Comparison of ENCODE assay signal across 15 cellular contexts in genomic region chr16:89953671-89954406, GRCh38. TPM values are rescaled to one million over a fixed set of nuclear protein-coding genes. Genes with fewer than 3 reads are reported as not detected.
DNase-seq lines count a peak whose midpoint lies in the region; ATAC-seq and TF ChIP-seq lines count a peak whose summit lies in the region.
"Had no signal": no experiment of that assay in that cellular context is flagged by ENCODE, and none has a peak within 500 bp of the region (broad histone marks: within the 10 kb centered on the region; RNA-seq: fewer than 3 reads in every experiment).

No MANE protein-coding gene starts in this region.

- H3K4me1 ChIP-seq in Peyer's patch (peaks cover 0 to 33% (median 7%) of the 10 kb centered on the region in 4 donors), hepatocyte (ENCODE audit: insufficient read depth) (peaks cover 4% of the 10 kb centered on the region)

- TF ChIP-seq POLR2A in Peyer's patch (IDR thresholded peaks at IDR 0.05) = no peak

- ATAC-seq in GM19467 (IDR thresholded peaks at IDR 0.05; ENCODE audit: unreplicated experiment) (peak; percentile 50), HG02981 (IDR thresholded peaks at IDR 0.05; ENCODE audit: unreplicated experiment) (peak; percentile 56)

- DNase-seq in GM12865 (ENCODE audit: low read depth) (peak; percentile 71), Peyer's patch (peak; percentile 33 to 61 (median 55)), dedifferentiated amniotic fluid mesenchymal stem cell (ENCODE audit: extremely low spot score) (no peak), hepatocyte (ENCODE audit: low spot score) (no peak), SIG-M5 treated with dmso at 0.1 percent for 504 hours (lab: John Stamatoyannopoulos, UW; ENCODE audit: unreplicated experiment) (no peak)
- DNase-seq in NK-92 treated with Interleukin-12 subunit alpha and Interleukin-12 subunit beta, amount 100 ng/mL, for 24 hours (lab: John Stamatoyannopoulos, UW) = no peak
- DNase-seq: activated CD4-positive, alpha-beta T cell treated with anti-CD3 and anti-CD28 coated beads for 4 hours; activated naive CD4-positive, alpha-beta T cell; caudate nucleus; DND-41; NCI-H446 treated with DMSO at 0.1 percent for 48 hours; tibial artery had no signal

- no peaks in the 10 kb centered on the region for H3K9me2 ChIP-seq in hepatocyte (replicated peaks; ENCODE audit: insufficient read depth)

- no peak overlapping the region for H3K4me2 ChIP-seq in hepatocyte

- H4K20me1 ChIP-seq in hepatocyte (ENCODE audit: insufficient read depth, poor library complexity, severe bottlenecking) = peaks cover 2% of the 10 kb centered on the region

- H2AFZ ChIP-seq in hepatocyte = no peak overlapping the region

- H3K79me2 ChIP-seq in hepatocyte = peaks cover 15% of the 10 kb centered on the region

- no peaks in the 10 kb centered on the region for H3K27me3 ChIP-seq in Peyer's patch
- no peaks in the 10 kb centered on the region for H3K27me3 ChIP-seq in hepatocyte
- H3K27me3 ChIP-seq: right atrium auricular region, tibial artery had no signal

- TF ChIP-seq CTCF in GM12865 (IDR thresholded peaks at IDR 0.05; ENCODE audit: insufficient read depth, low read depth, low read length, missing control alignments) = no peak
- TF ChIP-seq CTCF in Peyer's patch (IDR thresholded peaks at IDR 0.05) = no peak
- TF ChIP-seq CTCF in hepatocyte (IDR thresholded peaks at IDR 0.05; ENCODE audit: poor library complexity) = no peak

- H3K9me3 ChIP-seq in Peyer's patch = peaks cover 0 to 7% (median 0%) of the 10 kb centered on the region in 4 donors
- H3K9me3 ChIP-seq in hepatocyte (ENCODE audit: low read depth) = no peaks in the 10 kb centered on the region
- H3K9me3 ChIP-seq: right atrium auricular region, tibial artery had no signal

- H3K27ac ChIP-seq in Peyer's patch (peak overlapping the region in 1 of 4 donors; percentile 27), hepatocyte (no peak overlapping the region)
- H3K27ac ChIP-seq: right atrium auricular region, tibial artery had no signal

- H3K36me3 ChIP-seq in Peyer's patch = peaks cover 0 to 15% (median 0%) of the 10 kb centered on the region in 3 donors
- H3K36me3 ChIP-seq in hepatocyte (replicated peaks; ENCODE audit: insufficient read depth, low read depth) = no peaks in the 10 kb centered on the region

- peak overlapping the region; percentile 8; the same call in 1 of the 2 replicates for H3K4me3 ChIP-seq in GM12865 (ENCODE audit: low read depth, low read length)
- H3K4me3 ChIP-seq in Peyer's patch = no peak overlapping the region
- no peak overlapping the region for H3K4me3 ChIP-seq in hepatocyte
- H3K4me3 ChIP-seq: right atrium auricular region, tibial artery had no signal

- 95% methylated on average over 11 of the region's 11 CpGs for WGBS in hepatocyte (ENCODE audit: low lambda C conversion rate, missing lambda C conversion rate)

RNA-seq across cellular contexts. Expression of gene DEF8, which starts 5.3 kb away (rescaled TPM):
- total RNA-seq in Peyer's patch (100 to 1,000 TPM in 1 of 4 donors, 10 to 100 TPM in 3; 28.4 to 237 (median 60.9) TPM), hepatocyte (61.7 and 69.1 TPM in 2 replicates)
- polyA plus RNA-seq in hepatocyte = 64.2 and 74.7 TPM in 2 replicates

RNA-seq across cellular contexts. Expression of gene TUBB3, which starts 30.7 kb away (rescaled TPM):
- total RNA-seq in Peyer's patch (10 to 100 TPM in 1 of 4 donors, 1 to 10 TPM in 3; 2.1 to 12.4 (median 4.6) TPM), hepatocyte (50.0 and 87.2 TPM in 2 replicates)
- polyA plus RNA-seq in hepatocyte = 69.3 and 70.0 TPM in 2 replicates

RNA-seq across cellular contexts. Expression of gene MC1R, which starts 35.2 kb away (rescaled TPM):
- total RNA-seq in Peyer's patch (10 to 100 TPM in 2 of 4 donors, 1 to 10 TPM in 2; 8.3 to 29.2 (median 11.2) TPM), hepatocyte (4.2 and 4.5 TPM in 2 replicates)
- 3.4 and 4.8 TPM in 2 replicates for polyA plus RNA-seq in hepatocyte

Comparison
In these comparisons a context has a peak if more than half of its experiments do, and no peak if none do; other contexts are left out.
1. DNase-seq: peak in GM12865 (single experiment) and Peyer's patch (3 of 3); none in NK-92 treated with Interleukin-12 subunit alpha and Interleukin-12 subunit beta, amount 100 ng/mL, for 24 hours (single experiment), dedifferentiated amniotic fluid mesenchymal stem cell (single experiment), hepatocyte (single experiment) and SIG-M5 treated with dmso at 0.1 percent for 504 hours (single experiment).